In genomic region chr11:119717839-119718534, GRCh38 we compare ENCODE assay signal across 19 cellular contexts. TPM values are rescaled to one million over a fixed set of nuclear protein-coding genes. Genes with fewer than 3 reads are reported as not detected.
DNase-seq lines count a peak whose midpoint lies in the region; ATAC-seq and TF ChIP-seq lines count a peak whose summit lies in the region.
"Had no signal": no experiment of that assay in that cellular context is flagged by ENCODE, and none has a peak within 500 bp of the region (broad histone marks: within the 10 kb centered on the region; RNA-seq: fewer than 3 reads in every experiment).

No MANE protein-coding gene starts in this region.

- H3K27ac Mint-ChIP-seq in neural crest cell (ENCODE audit: unreplicated experiment): peak overlapping the region; percentile 12
- H3K27ac Mint-ChIP-seq: activated naive CD4-positive, alpha-beta T cell treated with anti-CD3 and anti-CD28 coated beads for 36 hours had no signal

- intact Hi-C loops in dorsolateral prefrontal cortex (cut with DNase I): loop anchor here in 1 of 2 donors (2.0 kb wide), 1 partner anchor 37 kb away; no protein-coding TSS in a partner anchor

- TF ChIP-seq CTCF in HEK293 (tag by site-specific recombination; IDR thresholded peaks at IDR 0.05): no peak
- no peak for TF ChIP-seq CTCF in dorsolateral prefrontal cortex (IDR thresholded peaks at IDR 0.05 in 54 of 56, conservative IDR thresholded peaks at IDR 0.05 in 2 of 56; ENCODE audit: low read depth in 1 of 56, partially characterized antibody in 56 of 56)
- TF ChIP-seq CTCF in neural crest cell (conservative IDR thresholded peaks at IDR 0.05): no peak
- no peak for TF ChIP-seq CTCF in omental fat pad (IDR thresholded peaks at IDR 0.05)

- no peaks in the 10 kb centered on the region; the same call in 1 of the 2 replicates for H3K4me1 ChIP-seq in HEK293 (ENCODE audit: control insufficient read depth, insufficient read depth, low read length)

- no peaks in the 10 kb centered on the region for H3K36me3 Mint-ChIP-seq in neural crest cell (ENCODE audit: low read depth)
- H3K36me3 Mint-ChIP-seq: naive thymus-derived CD4-positive, alpha-beta T cell had no signal

- ATAC-seq in omental fat pad (ENCODE audit: low FRiP score): no peak
- ATAC-seq: left cardiac atrium; naive thymus-derived CD4-positive, alpha-beta T cell had no signal

- peaks cover 36% of the 10 kb centered on the region for H3K4me1 Mint-ChIP-seq in neural crest cell

- H3K9me3 ChIP-seq in HEK293 (ENCODE audit: control insufficient read depth, insufficient read depth, low read depth, low read length): no peaks in the 10 kb centered on the region
- H3K9me3 ChIP-seq: upper lobe of left lung had no signal

- no peaks in the 10 kb centered on the region for H3K27me3 ChIP-seq in dorsolateral prefrontal cortex
- H3K27me3 ChIP-seq: upper lobe of left lung had no signal

- DNase-seq in NCI-H2107 treated with DMSO at 0.1 percent for 48 hours (lab: John Stamatoyannopoulos, UW; ENCODE audit: unreplicated experiment) (peak; percentile 24), NCI-H2107 (lab: John Stamatoyannopoulos, UW) (no peak), dorsolateral prefrontal cortex (no peak), neural crest cell (ENCODE audit: low read depth, low spot score) (no peak), DMS153 (lab: John Stamatoyannopoulos, UW) (no peak), omental fat pad (ENCODE audit: low spot score) (no peak), activated T-cell treated with anti-CD3 and anti-CD28 coated beads for 4 hours (no peak)
- DNase-seq: activated CD4-positive, alpha-beta T cell treated with anti-CD3 and anti-CD28 coated beads for 48 hours; activated naive CD4-positive, alpha-beta T cell treated with anti-CD3 and anti-CD28 coated beads for 36 hours; activated T-cell treated with anti-CD3 and anti-CD28 coated beads, Interleukin-2, amount 50 U/mL, for 48 hours; caudate nucleus; dermis blood vessel endothelial cell; DMS79; head of caudate nucleus; left cardiac atrium; naive thymus-derived CD4-positive, alpha-beta T cell; NCI-H1105 treated with DMSO at 0.1 percent for 48 hours; upper lobe of left lung had no signal

- H3K27ac ChIP-seq in HEK293 (ENCODE audit: extremely low read depth, low read depth, low read length): no peak overlapping the region
- H3K27ac ChIP-seq in dorsolateral prefrontal cortex: peak overlapping the region in 31 of 59 donors; percentile 2 to 67 (median 33)
- H3K27ac ChIP-seq: upper lobe of left lung had no signal

- no peaks in the 10 kb centered on the region for H3K36me3 ChIP-seq in HEK293 (ENCODE audit: control insufficient read depth in 2 of 2, insufficient read depth in 1 of 2, low read length in 2 of 2)
- H3K36me3 ChIP-seq: upper lobe of left lung had no signal

- CTCF ChIA-PET in HEK293 (lab: Yijun Ruan, JAX): interaction anchor here (0.5 to 1.4 kb wide), 4 partner anchors 9 to 391 kb away, joined by 3 to 6 read pairs (median 3); partner anchors contain the start of gene NECTIN1

- peak overlapping the region; percentile 41 for H3K4me3 Mint-ChIP-seq in neural crest cell
- H3K4me3 Mint-ChIP-seq: activated naive CD4-positive, alpha-beta T cell treated with anti-CD3 and anti-CD28 coated beads for 36 hours; naive thymus-derived CD4-positive, alpha-beta T cell had no signal

- H3K4me3 ChIP-seq in HEK293 (ENCODE audit: low read depth, low read length) (no peak overlapping the region), dorsolateral prefrontal cortex (peak overlapping the region in 1 of 59 donors; percentile 33)
- H3K4me3 ChIP-seq: upper lobe of left lung had no signal

- no peaks in the 10 kb centered on the region for H3K27me3 Mint-ChIP-seq in neural crest cell (ENCODE audit: low read depth)

- POLR2A ChIA-PET in HEK293 (lab: Yijun Ruan, JAX): interaction anchor here (1.2 to 1.3 kb wide), 2 partner anchors 10 to 11 kb away, joined by 3 to 4 read pairs; partner anchors contain the start of gene NECTIN1

- no peaks in the 10 kb centered on the region for H3K9me3 Mint-ChIP-seq in neural crest cell
- H3K9me3 Mint-ChIP-seq: activated naive CD4-positive, alpha-beta T cell treated with anti-CD3 and anti-CD28 coated beads for 36 hours; naive thymus-derived CD4-positive, alpha-beta T cell had no signal

TF ChIP-seq in HEK293, 187 proteins besides CTCF, POLR2A, EP300 and RAD21:
- TF ChIP-seq SP7 (tag by site-specific recombination; IDR thresholded peaks at IDR 0.05): peak; percentile 56
- no peak for TF ChIP-seq ZNF146 (tag by site-specific recombination; IDR thresholded peaks at IDR 0.05)
- no peak for TF ChIP-seq ZNF114 (tag by site-specific recombination; IDR thresholded peaks at IDR 0.05)
- peak; percentile 61 for TF ChIP-seq ZNF600 (tag by site-specific recombination; IDR thresholded peaks at IDR 0.05)

RNA-seq across cellular contexts. Expression of gene NECTIN1, which starts 11.0 kb away (rescaled TPM):
- total RNA-seq in dorsolateral prefrontal cortex (100 to 1,000 TPM in 6 of 120 experiments, 10 to 100 TPM in 114; 45.3 to 136 (median 78.1) TPM), neural crest cell (44.6 and 49.2 TPM in 2 replicates), omental fat pad (1 to 10 TPM; 2.2 to 4.3 (median 2.5) TPM)
